In genomic region chr22:24402460-24403192, GRCh38 we compare ENCODE assay signal across 8 cellular contexts. TPM values are rescaled to one million over a fixed set of nuclear protein-coding genes. Genes with fewer than 3 reads are reported as not detected.
DNase-seq lines count a peak whose midpoint lies in the region; ATAC-seq and TF ChIP-seq lines count a peak whose summit lies in the region.

No MANE protein-coding gene starts in this region.

- no peak for TF ChIP-seq CTCF in Calu3 (IDR thresholded peaks at IDR 0.05; ENCODE audit: unreplicated experiment)

- no peak overlapping the region for H3K4me3 ChIP-seq in SJCRH30
- no peak overlapping the region for H3K4me3 ChIP-seq in naive thymus-derived CD4-positive, alpha-beta T cell (ENCODE audit: low read length)

- peaks cover 13% of the 10 kb centered on the region for H3K4me1 ChIP-seq in SJCRH30
- H3K4me1 ChIP-seq in naive thymus-derived CD4-positive, alpha-beta T cell (ENCODE audit: control insufficient read depth in 2 of 2, insufficient read depth in 2 of 2, low read length in 2 of 2), result peaks cover 0 to 14% of the 10 kb centered on the region in 2 donors

- no peaks in the 10 kb centered on the region for H3K9me3 Mint-ChIP-seq in Calu3 (ENCODE audit: low read depth, unreplicated experiment)
- no peaks in the 10 kb centered on the region for H3K9me3 Mint-ChIP-seq in naive thymus-derived CD4-positive, alpha-beta T cell

- peak; percentile 34 for ATAC-seq in HG02798 (IDR thresholded peaks at IDR 0.05; ENCODE audit: poor library complexity, unreplicated experiment)
- ATAC-seq in naive thymus-derived CD4-positive, alpha-beta T cell, result peak; percentile 78
- ATAC-seq in GM19351 (IDR thresholded peaks at IDR 0.05; ENCODE audit: unreplicated experiment), result no peak
- ATAC-seq in GM19035 (IDR thresholded peaks at IDR 0.05; ENCODE audit: unreplicated experiment), result no peak

- POLR2A ChIA-PET in naive thymus-derived CD4-positive, alpha-beta T cell (lab: Charles Lee), result interaction anchor here (0.6 kb wide), 1 partner anchor 115 kb away, joined by 3 read pairs; no protein-coding TSS in a partner anchor

- no TSS peak for BruUV-seq in Calu3 (replicated peaks; lab: Mats Ljungman, UMichigan)

- peaks cover 24% of the 10 kb centered on the region for H3K36me3 Mint-ChIP-seq in Calu3 (ENCODE audit: insufficient read depth, unreplicated experiment)
- peaks cover 0 to 32% (median 15%) of the 10 kb centered on the region in 5 donors for H3K36me3 Mint-ChIP-seq in naive thymus-derived CD4-positive, alpha-beta T cell

- intact Hi-C loops in Calu3 (cut with micrococcal nuclease; ENCODE audit: unreplicated experiment), result no loop called here
- intact Hi-C loops in naive thymus-derived CD4-positive, alpha-beta T cell (cut with micrococcal nuclease), result no loop called here

- no peaks in the 10 kb centered on the region for H3K9me3 ChIP-seq in SJCRH30 (replicated peaks)
- no peaks in the 10 kb centered on the region for H3K9me3 ChIP-seq in naive thymus-derived CD4-positive, alpha-beta T cell (ENCODE audit: control insufficient read depth in 2 of 3, low read length in 3 of 3)

- DNase-seq in Calu3 (peak; percentile 82), SJCRH30 (peak; percentile 44 to 48), epidermal melanocyte (ENCODE audit: insufficient read length, low spot score) (peak; percentile 63), NCI-H187 treated with DMSO at 0.1 percent for 48 hours (lab: John Stamatoyannopoulos, UW) (no peak)
- no peak for DNase-seq in naive thymus-derived CD4-positive, alpha-beta T cell

- H3K27me3 ChIP-seq in SJCRH30, result no peaks in the 10 kb centered on the region
- H3K27me3 ChIP-seq in naive thymus-derived CD4-positive, alpha-beta T cell (ENCODE audit: control insufficient read depth in 2 of 2, insufficient read depth in 2 of 2, low read length in 2 of 2), result no peaks in the 10 kb centered on the region

- CTCF ChIA-PET in Calu3 (lab: Charles Lee), result interaction anchor here (0.6 to 2.6 kb wide), 10 partner anchors 9 to 717 kb away, joined by 3 to 9 read pairs (median 3); no protein-coding TSS in a partner anchor
- CTCF ChIA-PET in naive thymus-derived CD4-positive, alpha-beta T cell (lab: Charles Lee), result no interaction called here

- H3K4me3 Mint-ChIP-seq in Calu3 (ENCODE audit: low read depth, unreplicated experiment), result peak overlapping the region; percentile 40
- no peak overlapping the region for H3K4me3 Mint-ChIP-seq in naive thymus-derived CD4-positive, alpha-beta T cell

- H3K4me1 Mint-ChIP-seq in Calu3 (ENCODE audit: low read depth, unreplicated experiment), result peaks cover 50% of the 10 kb centered on the region
- peaks cover 23 to 63% (median 43%) of the 10 kb centered on the region in 7 donors for H3K4me1 Mint-ChIP-seq in naive thymus-derived CD4-positive, alpha-beta T cell

- H3K27me3 Mint-ChIP-seq in Calu3 (ENCODE audit: unreplicated experiment), result no peaks in the 10 kb centered on the region
- no peaks in the 10 kb centered on the region for H3K27me3 Mint-ChIP-seq in naive thymus-derived CD4-positive, alpha-beta T cell

- peaks cover 20% of the 10 kb centered on the region for H3K36me3 ChIP-seq in SJCRH30
- H3K36me3 ChIP-seq in naive thymus-derived CD4-positive, alpha-beta T cell (ENCODE audit: control insufficient read depth in 2 of 3, insufficient read depth in 3 of 3, low read length in 3 of 3), result peaks cover 0 to 25% (median 0%) of the 10 kb centered on the region in 3 experiments

- H3K27ac ChIP-seq in SJCRH30, result no peak overlapping the region
- no peak overlapping the region for H3K27ac ChIP-seq in naive thymus-derived CD4-positive, alpha-beta T cell (ENCODE audit: low read depth, low read length)

- H3K27ac Mint-ChIP-seq in Calu3 (ENCODE audit: unreplicated experiment), result peak overlapping the region; percentile 78
- H3K27ac Mint-ChIP-seq in naive thymus-derived CD4-positive, alpha-beta T cell, result peak overlapping the region in 3 of 9 donors; percentile 62 to 72 (median 68)

RNA-seq across cellular contexts. Expression of gene ADORA2A, which starts 24.8 kb away (rescaled TPM):
- 2.4 and 2.9 TPM in 2 replicates for total RNA-seq in Calu3 (2022)
- total RNA-seq in SJCRH30 (2014; rRNA removed; shearing (Covaris generic)), result 6.9 and 8.7 TPM in 2 replicates
- total RNA-seq in naive thymus-derived CD4-positive, alpha-beta T cell, result 10 to 100 TPM; 22.5 to 43.7 (median 33.4) TPM
- polyA plus RNA-seq in naive thymus-derived CD4-positive, alpha-beta T cell, result 100 to 1,000 TPM in 1 of 2 donors, 10 to 100 TPM in 1; 79.5 to 127 TPM

Comparison
In these comparisons a context has a peak if more than half of its experiments do, and no peak if none do; other contexts are left out.
1. DNase-seq: peak in Calu3 (single experiment), SJCRH30 (2 of 2) and epidermal melanocyte (single experiment); none in naive thymus-derived CD4-positive, alpha-beta T cell (0 of 9) and NCI-H187 treated with DMSO at 0.1 percent for 48 hours (single experiment).
2. ATAC-seq: peak in HG02798 (single experiment) and naive thymus-derived CD4-positive, alpha-beta T cell (single experiment); none in GM19351 (single experiment) and GM19035 (single experiment).